1 cellular context compared by ENCODE assay signal in the genomic region with DNA sequence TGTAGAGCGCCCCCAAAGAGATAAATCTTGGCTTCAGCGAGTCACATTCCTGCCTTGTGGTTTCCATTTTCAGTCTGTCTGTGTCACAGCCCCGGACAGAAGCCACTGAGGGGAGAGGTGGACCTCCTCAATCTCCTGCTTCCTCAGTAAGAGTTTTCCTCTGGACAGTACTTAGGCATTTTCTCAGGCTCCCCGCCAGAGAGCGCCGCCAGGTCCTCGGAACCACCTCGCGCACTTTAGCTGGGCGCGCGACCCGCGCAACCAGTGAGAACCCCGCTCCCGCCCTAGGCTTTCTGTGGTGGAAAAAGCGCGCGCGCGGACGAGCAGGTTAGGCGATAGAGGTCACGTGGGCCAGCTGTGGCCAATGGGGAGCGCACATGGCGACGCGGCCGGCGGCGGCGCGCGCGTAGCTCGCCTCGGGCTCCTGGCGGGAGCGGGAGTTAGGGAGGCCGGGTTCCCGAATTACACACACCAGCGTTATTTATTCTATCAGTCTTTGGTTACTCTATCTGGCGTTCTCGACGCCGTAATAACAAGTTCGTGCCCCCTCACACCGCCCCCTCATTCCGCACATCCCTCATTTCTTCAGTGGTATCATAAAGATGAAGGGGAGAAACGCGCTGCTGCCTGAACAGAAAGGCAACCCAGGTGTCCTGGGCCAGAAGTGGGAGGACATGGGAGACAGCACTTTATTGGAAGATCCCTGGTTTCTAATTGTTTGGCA.
A peak's percentile ranks its signal among the peaks of the same experiment; 100 is the strongest.
TF ChIP-seq lines count a peak whose summit lies in the region.

No MANE protein-coding gene starts in this region.

TF ChIP-seq in K562, 482 proteins besides CTCF, POLR2A, EP300 and RAD21 (continued from another document and continues in another):
- TF ChIP-seq, protein P1, sequence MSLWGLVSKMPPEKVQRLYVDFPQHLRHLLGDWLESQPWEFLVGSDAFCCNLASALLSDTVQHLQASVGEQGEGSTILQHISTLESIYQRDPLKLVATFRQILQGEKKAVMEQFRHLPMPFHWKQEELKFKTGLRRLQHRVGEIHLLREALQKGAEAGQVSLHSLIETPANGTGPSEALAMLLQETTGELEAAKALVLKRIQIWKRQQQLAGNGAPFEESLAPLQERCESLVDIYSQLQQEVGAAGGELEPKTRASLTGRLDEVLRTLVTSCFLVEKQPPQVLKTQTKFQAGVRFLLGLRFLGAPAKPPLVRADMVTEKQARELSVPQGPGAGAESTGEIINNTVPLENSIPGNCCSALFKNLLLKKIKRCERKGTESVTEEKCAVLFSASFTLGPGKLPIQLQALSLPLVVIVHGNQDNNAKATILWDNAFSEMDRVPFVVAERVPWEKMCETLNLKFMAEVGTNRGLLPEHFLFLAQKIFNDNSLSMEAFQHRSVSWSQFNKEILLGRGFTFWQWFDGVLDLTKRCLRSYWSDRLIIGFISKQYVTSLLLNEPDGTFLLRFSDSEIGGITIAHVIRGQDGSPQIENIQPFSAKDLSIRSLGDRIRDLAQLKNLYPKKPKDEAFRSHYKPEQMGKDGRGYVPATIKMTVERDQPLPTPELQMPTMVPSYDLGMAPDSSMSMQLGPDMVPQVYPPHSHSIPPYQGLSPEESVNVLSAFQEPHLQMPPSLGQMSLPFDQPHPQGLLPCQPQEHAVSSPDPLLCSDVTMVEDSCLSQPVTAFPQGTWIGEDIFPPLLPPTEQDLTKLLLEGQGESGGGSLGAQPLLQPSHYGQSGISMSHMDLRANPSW (CRISPR knock-in tag; IDR thresholded peaks at IDR 0.05) = peak; percentile 15
- peak; percentile 90 for TF ChIP-seq E2F8 (IDR thresholded peaks at IDR 0.05; ENCODE audit: low read depth, partially characterized antibody)
- TF ChIP-seq, protein P2, sequence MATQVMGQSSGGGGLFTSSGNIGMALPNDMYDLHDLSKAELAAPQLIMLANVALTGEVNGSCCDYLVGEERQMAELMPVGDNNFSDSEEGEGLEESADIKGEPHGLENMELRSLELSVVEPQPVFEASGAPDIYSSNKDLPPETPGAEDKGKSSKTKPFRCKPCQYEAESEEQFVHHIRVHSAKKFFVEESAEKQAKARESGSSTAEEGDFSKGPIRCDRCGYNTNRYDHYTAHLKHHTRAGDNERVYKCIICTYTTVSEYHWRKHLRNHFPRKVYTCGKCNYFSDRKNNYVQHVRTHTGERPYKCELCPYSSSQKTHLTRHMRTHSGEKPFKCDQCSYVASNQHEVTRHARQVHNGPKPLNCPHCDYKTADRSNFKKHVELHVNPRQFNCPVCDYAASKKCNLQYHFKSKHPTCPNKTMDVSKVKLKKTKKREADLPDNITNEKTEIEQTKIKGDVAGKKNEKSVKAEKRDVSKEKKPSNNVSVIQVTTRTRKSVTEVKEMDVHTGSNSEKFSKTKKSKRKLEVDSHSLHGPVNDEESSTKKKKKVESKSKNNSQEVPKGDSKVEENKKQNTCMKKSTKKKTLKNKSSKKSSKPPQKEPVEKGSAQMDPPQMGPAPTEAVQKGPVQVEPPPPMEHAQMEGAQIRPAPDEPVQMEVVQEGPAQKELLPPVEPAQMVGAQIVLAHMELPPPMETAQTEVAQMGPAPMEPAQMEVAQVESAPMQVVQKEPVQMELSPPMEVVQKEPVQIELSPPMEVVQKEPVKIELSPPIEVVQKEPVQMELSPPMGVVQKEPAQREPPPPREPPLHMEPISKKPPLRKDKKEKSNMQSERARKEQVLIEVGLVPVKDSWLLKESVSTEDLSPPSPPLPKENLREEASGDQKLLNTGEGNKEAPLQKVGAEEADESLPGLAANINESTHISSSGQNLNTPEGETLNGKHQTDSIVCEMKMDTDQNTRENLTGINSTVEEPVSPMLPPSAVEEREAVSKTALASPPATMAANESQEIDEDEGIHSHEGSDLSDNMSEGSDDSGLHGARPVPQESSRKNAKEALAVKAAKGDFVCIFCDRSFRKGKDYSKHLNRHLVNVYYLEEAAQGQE (CRISPR knock-in tag; IDR thresholded peaks at IDR 0.05; ENCODE audit: low read depth) = no peak
- no peak for TF ChIP-seq ZC3H11A (IDR thresholded peaks at IDR 0.05; ENCODE audit: low read depth, low read length)
- TF ChIP-seq ZBTB9 (CRISPR knock-in tag; IDR thresholded peaks at IDR 0.05) = 0 out of 2 replicates have a peak, but pooled peaks have one; percentile 78
- TF ChIP-seq MGA (IDR thresholded peaks at IDR 0.05) = peak; percentile 90
- peak; percentile 77 for TF ChIP-seq ZNF583 (CRISPR knock-in tag; IDR thresholded peaks at IDR 0.05)
- TF ChIP-seq ZNF280B (CRISPR knock-in tag; IDR thresholded peaks at IDR 0.05) = no peak
- peak; percentile 63 for TF ChIP-seq GTF2E2 (tag; IDR thresholded peaks at IDR 0.05)
- TF ChIP-seq ZNF311 (CRISPR knock-in tag; IDR thresholded peaks at IDR 0.05) = no peak
- TF ChIP-seq, protein P3, sequence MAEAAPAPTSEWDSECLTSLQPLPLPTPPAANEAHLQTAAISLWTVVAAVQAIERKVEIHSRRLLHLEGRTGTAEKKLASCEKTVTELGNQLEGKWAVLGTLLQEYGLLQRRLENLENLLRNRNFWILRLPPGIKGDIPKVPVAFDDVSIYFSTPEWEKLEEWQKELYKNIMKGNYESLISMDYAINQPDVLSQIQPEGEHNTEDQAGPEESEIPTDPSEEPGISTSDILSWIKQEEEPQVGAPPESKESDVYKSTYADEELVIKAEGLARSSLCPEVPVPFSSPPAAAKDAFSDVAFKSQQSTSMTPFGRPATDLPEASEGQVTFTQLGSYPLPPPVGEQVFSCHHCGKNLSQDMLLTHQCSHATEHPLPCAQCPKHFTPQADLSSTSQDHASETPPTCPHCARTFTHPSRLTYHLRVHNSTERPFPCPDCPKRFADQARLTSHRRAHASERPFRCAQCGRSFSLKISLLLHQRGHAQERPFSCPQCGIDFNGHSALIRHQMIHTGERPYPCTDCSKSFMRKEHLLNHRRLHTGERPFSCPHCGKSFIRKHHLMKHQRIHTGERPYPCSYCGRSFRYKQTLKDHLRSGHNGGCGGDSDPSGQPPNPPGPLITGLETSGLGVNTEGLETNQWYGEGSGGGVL (CRISPR knock-in tag; IDR thresholded peaks at IDR 0.05) = no peak
- no peak for TF ChIP-seq TRIM25 (IDR thresholded peaks at IDR 0.05; ENCODE audit: borderline replicate concordance)
